In genomic region chr9:95407524-95407923, GRCh38 we compare ENCODE assay signal across 34 cellular contexts.
"Had no signal": no experiment of that assay in that cellular context is flagged by ENCODE, and none has a peak within 500 bp of the region (broad histone marks: within the 10 kb centered on the region; RNA-seq: fewer than 3 reads in every experiment).

No MANE protein-coding gene starts in this region.

- ATAC-seq: activated CD4-positive, alpha-beta T cell treated with anti-CD3 and anti-CD28 coated beads for 36 hours; activated CD4-positive, CD25-positive, alpha-beta regulatory T cell treated with anti-CD3 and anti-CD28 coated beads, Interleukin-2, amount 50 U/mL, for 24 hours; activated CD8-positive, alpha-beta memory T cell treated with anti-CD3 and anti-CD28 coated beads, Interleukin-2, amount 10 ng/mL, durations not matched to agents 7 days and 5 days; activated naive CD8-positive, alpha-beta T cell treated with anti-CD3 and anti-CD28 coated beads, Interleukin-2, amount 50 U/mL, for 24 hours had no signal

- H3K27me3 Mint-ChIP-seq: activated naive CD8-positive, alpha-beta T cell had no signal

- H3K27ac Mint-ChIP-seq: activated CD4-positive, alpha-beta memory T cell treated with anti-CD3 and anti-CD28 coated beads, Interleukin-2, amount 10 ng/mL, durations not matched to agents 7 days and 5 days; activated CD4-positive, alpha-beta T cell treated with anti-CD3 and anti-CD28 coated beads for 36 hours; activated CD4-positive, alpha-beta T cell treated with anti-CD3 and anti-CD28 coated beads, Interleukin-2, amount 10 ng/mL, durations not matched to agents 7 days and 5 days; activated CD8-positive, alpha-beta memory T cell treated with anti-CD3 and anti-CD28 coated beads, Interleukin-2, amount 10 ng/mL, durations not matched to agents 7 days and 5 days; activated naive CD8-positive, alpha-beta T cell; activated naive CD8-positive, alpha-beta T cell treated with anti-CD3 and anti-CD28 coated beads, Interleukin-2, amount 10 ng/mL, durations not matched to agents 7 days and 5 days; activated naive CD8-positive, alpha-beta T cell treated with anti-CD3 and anti-CD28 coated beads, Interleukin-2, amount 50 U/mL, for 24 hours; activated T-cell treated with anti-CD3 and anti-CD28 coated beads, Interleukin-2, amount 50 U/mL, for 24 hours; activated T-helper 2 cell treated with anti-CD3 and anti-CD28 coated beads, Interferon-gamma antibody, Interleukin-2, Interleukin-4, amounts not matched to agents 10 μg/mL and 5 μg/mL and 100 μg/mL, durations not matched to agents 14 hours and 24 hours and 36 hours; T-helper 1 cell treated with Interleukin-12 subunit alpha and Interleukin-12 subunit beta and Interleukin-4 antibody, amounts not matched to agents 30 μg/mL and 1 μg/mL, for 36 hours; T-helper 2 cell treated with Interferon-gamma antibody and Interleukin-4, amounts not matched to agents 5 μg/mL and 100 μg/mL, for 36 hours had no signal

- H3K4me1 Mint-ChIP-seq: activated CD4-positive, alpha-beta memory T cell treated with anti-CD3 and anti-CD28 coated beads, Interleukin-2, amount 10 ng/mL, durations not matched to agents 7 days and 5 days; activated CD4-positive, alpha-beta T cell treated with anti-CD3 and anti-CD28 coated beads, Interleukin-2, amount 10 ng/mL, durations not matched to agents 7 days and 5 days; activated CD8-positive, alpha-beta memory T cell treated with anti-CD3 and anti-CD28 coated beads, Interleukin-2, amount 10 ng/mL, durations not matched to agents 7 days and 5 days had no signal

- H3K4me1 ChIP-seq: ascending aorta, breast epithelium had no signal

- DNase-seq: activated CD4-positive, alpha-beta memory T cell treated with anti-CD3 and anti-CD28 coated beads, Interleukin-2, amount 10 ng/mL, durations not matched to agents 7 days and 5 days; activated CD4-positive, alpha-beta T cell treated with anti-CD3 and anti-CD28 coated beads for 1 hour; activated CD4-positive, alpha-beta T cell treated with anti-CD3 and anti-CD28 coated beads for 36 hours; activated CD4-positive, alpha-beta T cell treated with anti-CD3 and anti-CD28 coated beads for 48 hours; activated CD4-positive, alpha-beta T cell treated with anti-CD3 and anti-CD28 coated beads, Interleukin-2, amount 10 ng/mL, durations not matched to agents 7 days and 5 days; activated CD4-positive, alpha-beta T cell treated with anti-CD3 and anti-CD28 coated beads, Interleukin-2, amount 50 U/mL, for 48 hours; activated CD4-positive, CD25-positive, alpha-beta regulatory T cell; activated CD8-positive, alpha-beta memory T cell treated with anti-CD3 and anti-CD28 coated beads for 24 hours; activated CD8-positive, alpha-beta memory T cell treated with anti-CD3 and anti-CD28 coated beads, Interleukin-2, amount 10 ng/mL, durations not matched to agents 7 days and 5 days; activated CD8-positive, alpha-beta memory T cell treated with anti-CD3 and anti-CD28 coated beads, Interleukin-2, amount 50 U/mL, for 48 hours; activated effector memory CD4-positive, alpha-beta T cell treated with Interleukin-2 at 50 U/mL for 16 hours; activated gamma-delta T cell; activated naive CD4-positive, alpha-beta T cell treated with anti-CD3 and anti-CD28 coated beads, Interleukin-2, amount 50 U/mL, for 16 hours; activated naive CD4-positive, alpha-beta T cell treated with Interleukin-2 at 50 U/mL for 16 hours; activated naive CD8-positive, alpha-beta T cell treated with anti-CD3 and anti-CD28 coated beads, Interleukin-2, amount 10 ng/mL, durations not matched to agents 7 days and 5 days; activated naive CD8-positive, alpha-beta T cell treated with anti-CD3 and anti-CD28 coated beads, Interleukin-2, amount 50 U/mL, for 24 hours; activated T-cell treated with anti-CD3 and anti-CD28 coated beads, Interleukin-2, amount 50 U/mL, for 24 hours; activated T-cell treated with anti-CD3 and anti-CD28 coated beads, Interleukin-2, amount 50 U/mL, for 48 hours; amygdala; anterior cingulate cortex; brain microvascular endothelial cell; central memory CD4-positive, alpha-beta T cell; cerebellar nuclear complex; T-helper 1 cell; T-helper 2 cell; T-helper 9 cell had no signal

- H3K4me3 ChIP-seq: ascending aorta, breast epithelium had no signal

- H3K36me3 ChIP-seq: ascending aorta, brain microvascular endothelial cell, breast epithelium had no signal

- H3K9me3 Mint-ChIP-seq: activated CD4-positive, alpha-beta memory T cell treated with anti-CD3 and anti-CD28 coated beads, Interleukin-2, amount 10 ng/mL, durations not matched to agents 7 days and 5 days; activated naive CD8-positive, alpha-beta T cell treated with anti-CD3 and anti-CD28 coated beads, Interleukin-2, amount 50 U/mL, for 24 hours; activated T-cell treated with anti-CD3 and anti-CD28 coated beads, Interleukin-2, amount 50 U/mL, for 24 hours; activated T-helper 2 cell treated with anti-CD3 and anti-CD28 coated beads, Interferon-gamma antibody, Interleukin-2, Interleukin-4, amounts not matched to agents 10 μg/mL and 5 μg/mL and 100 μg/mL, durations not matched to agents 14 hours and 24 hours and 36 hours; T-helper 1 cell treated with Interleukin-12 subunit alpha and Interleukin-12 subunit beta and Interleukin-4 antibody, amounts not matched to agents 30 μg/mL and 1 μg/mL, for 36 hours; T-helper 2 cell treated with Interferon-gamma antibody and Interleukin-4, amounts not matched to agents 5 μg/mL and 100 μg/mL, for 36 hours had no signal

- H3K36me3 Mint-ChIP-seq: activated CD8-positive, alpha-beta memory T cell treated with anti-CD3 and anti-CD28 coated beads, Interleukin-2, amount 10 ng/mL, durations not matched to agents 7 days and 5 days; activated naive CD8-positive, alpha-beta T cell had no signal

- H3K27ac ChIP-seq: ascending aorta, brain microvascular endothelial cell, VCaP had no signal

- H3K27me3 ChIP-seq: ascending aorta, brain microvascular endothelial cell, breast epithelium had no signal

- H3K9me3 ChIP-seq: ascending aorta, breast epithelium had no signal

- H3K4me3 Mint-ChIP-seq: activated CD4-positive, alpha-beta memory T cell treated with anti-CD3 and anti-CD28 coated beads, Interleukin-2, amount 10 ng/mL, durations not matched to agents 7 days and 5 days; activated CD4-positive, alpha-beta T cell treated with anti-CD3 and anti-CD28 coated beads for 36 hours; activated CD4-positive, alpha-beta T cell treated with anti-CD3 and anti-CD28 coated beads, Interleukin-2, amount 10 ng/mL, durations not matched to agents 7 days and 5 days; activated CD8-positive, alpha-beta memory T cell treated with anti-CD3 and anti-CD28 coated beads, Interleukin-2, amount 10 ng/mL, durations not matched to agents 7 days and 5 days; activated naive CD8-positive, alpha-beta T cell; activated naive CD8-positive, alpha-beta T cell treated with anti-CD3 and anti-CD28 coated beads, Interleukin-2, amount 10 ng/mL, durations not matched to agents 7 days and 5 days; activated naive CD8-positive, alpha-beta T cell treated with anti-CD3 and anti-CD28 coated beads, Interleukin-2, amount 50 U/mL, for 24 hours; activated T-cell treated with anti-CD3 and anti-CD28 coated beads, Interleukin-2, amount 50 U/mL, for 24 hours; T-helper 1 cell treated with Interleukin-12 subunit alpha and Interleukin-12 subunit beta and Interleukin-4 antibody, amounts not matched to agents 30 μg/mL and 1 μg/mL, for 36 hours; T-helper 2 cell treated with Interferon-gamma antibody and Interleukin-4, amounts not matched to agents 5 μg/mL and 100 μg/mL, for 36 hours had no signal
